ENCODE assay signal across 19 cellular contexts in the genomic region with DNA sequence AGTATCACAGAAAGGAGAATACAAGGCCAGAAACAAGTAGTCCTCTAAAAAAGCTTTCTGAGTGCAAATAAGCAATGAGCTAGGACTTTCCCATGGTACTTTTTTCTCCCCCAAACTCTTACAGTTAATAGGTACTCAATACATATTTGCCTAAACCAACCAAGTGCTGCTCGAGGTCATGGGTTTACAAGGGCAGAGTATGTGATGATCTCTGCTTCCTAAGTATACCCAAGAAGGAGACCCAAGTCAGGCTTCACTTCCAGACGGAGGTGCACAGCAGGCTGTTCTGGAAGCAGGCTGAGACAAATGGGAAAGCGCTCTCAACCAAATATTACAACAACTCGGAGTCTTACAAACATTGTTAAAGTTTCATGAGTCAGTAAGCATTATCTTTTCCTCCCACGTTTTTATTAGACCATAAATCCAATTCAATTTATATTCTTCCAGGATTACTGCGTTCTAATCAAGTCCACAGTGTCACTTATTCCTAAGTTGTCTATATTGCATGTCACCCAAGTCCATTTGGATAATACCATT. TPM values are rescaled to one million over a fixed set of nuclear protein-coding genes. Genes with fewer than 3 reads are reported as not detected.
DNase-seq lines count a peak whose midpoint lies in the region; ATAC-seq and TF ChIP-seq lines count a peak whose summit lies in the region.
"Had no signal": no experiment of that assay in that cellular context is flagged by ENCODE, and none has a peak within 500 bp of the region (broad histone marks: within the 10 kb centered on the region; RNA-seq: fewer than 3 reads in every experiment).

No MANE protein-coding gene starts in this region.

- peaks cover 79% of the 10 kb centered on the region for H3K36me3 Mint-ChIP-seq in activated CD4-positive, alpha-beta T cell treated with anti-CD3 and anti-CD28 coated beads, Interleukin-2, amount 10 ng/mL, durations not matched to agents 24 days and 14 days (ENCODE audit: low read depth)
- H3K36me3 Mint-ChIP-seq in GM23338 (ENCODE audit: low read depth) = no peaks in the 10 kb centered on the region
- H3K36me3 Mint-ChIP-seq in activated T-helper 1 cell treated with anti-CD3 and anti-CD28 coated beads, Interleukin-12 subunit alpha, Interleukin-12 subunit beta, Interleukin-2, Interleukin-4 antibody, amounts not matched to agents 30 ng/mL and 10 ng/mL and 1 ng/mL, durations not matched to agents 14 hours and 24 hours and 36 hours (ENCODE audit: low read depth) = peaks cover 67% of the 10 kb centered on the region
- H3K36me3 Mint-ChIP-seq in mesothelial cell of epicardium = no peaks in the 10 kb centered on the region
- peaks cover 18% of the 10 kb centered on the region for H3K36me3 Mint-ChIP-seq in type B pancreatic cell

- no peaks in the 10 kb centered on the region for H3K36me3 ChIP-seq in GM23338 (ENCODE audit: insufficient read depth)
- H3K36me3 ChIP-seq: cardiac muscle cell, esophagus muscularis mucosa had no signal

- TF ChIP-seq CTCF in GM23338 (conservative IDR thresholded peaks at IDR 0.05; ENCODE audit: low read depth in 2 of 2) (no peak), mesothelial cell of epicardium (IDR thresholded peaks at IDR 0.05; ENCODE audit: unreplicated experiment) (no peak), type B pancreatic cell (conservative IDR thresholded peaks at IDR 0.05) (no peak)

- H3K4me2 ChIP-seq in GM23338 = no peak overlapping the region
- H3K4me2 ChIP-seq: BLaER1 had no signal

- peaks cover 6% of the 10 kb centered on the region for H4K20me1 ChIP-seq in GM23338 (replicated peaks; ENCODE audit: insufficient read depth)

- peak overlapping the region; percentile 93 for H3K27ac Mint-ChIP-seq in activated CD4-positive, alpha-beta T cell treated with anti-CD3 and anti-CD28 coated beads, Interleukin-2, amount 10 ng/mL, durations not matched to agents 24 days and 14 days
- H3K27ac Mint-ChIP-seq in GM23338 (peak overlapping the region; percentile 25; the same call in 1 of the 2 replicates), mesothelial cell of epicardium (peak overlapping the region; percentile 68), type B pancreatic cell (no peak overlapping the region)
- peak overlapping the region; percentile 85 for H3K27ac Mint-ChIP-seq in activated T-helper 1 cell treated with anti-CD3 and anti-CD28 coated beads, Interleukin-12 subunit alpha, Interleukin-12 subunit beta, Interleukin-2, Interleukin-4 antibody, amounts not matched to agents 30 ng/mL and 10 ng/mL and 1 ng/mL, durations not matched to agents 14 hours and 24 hours and 36 hours

- no peaks in the 10 kb centered on the region for H3K27me3 Mint-ChIP-seq in activated CD4-positive, alpha-beta T cell treated with anti-CD3 and anti-CD28 coated beads, Interleukin-2, amount 10 ng/mL, durations not matched to agents 24 days and 14 days
- H3K27me3 Mint-ChIP-seq in GM23338 (ENCODE audit: insufficient read depth, low read depth, poor library complexity) (peaks cover 10% of the 10 kb centered on the region), mesothelial cell of epicardium (ENCODE audit: low read depth) (no peaks in the 10 kb centered on the region), type B pancreatic cell (no peaks in the 10 kb centered on the region)
- H3K27me3 Mint-ChIP-seq in activated T-helper 1 cell treated with anti-CD3 and anti-CD28 coated beads, Interleukin-12 subunit alpha, Interleukin-12 subunit beta, Interleukin-2, Interleukin-4 antibody, amounts not matched to agents 30 ng/mL and 10 ng/mL and 1 ng/mL, durations not matched to agents 14 hours and 24 hours and 36 hours (ENCODE audit: insufficient read depth) = no peaks in the 10 kb centered on the region

- no peaks in the 10 kb centered on the region for H3K9me2 ChIP-seq in GM23338 (ENCODE audit: insufficient read depth)

- no peak overlapping the region for H2AFZ ChIP-seq in GM23338

- peaks cover 99% of the 10 kb centered on the region for H3K79me2 ChIP-seq in GM23338 (replicated peaks; ENCODE audit: insufficient read depth)

- no peaks in the 10 kb centered on the region for H3K27me3 ChIP-seq in GM23338 (ENCODE audit: insufficient read depth)
- H3K27me3 ChIP-seq: BLaER1, cardiac muscle cell, esophagus muscularis mucosa had no signal

- intact Hi-C loops in activated CD4-positive, alpha-beta T cell treated with anti-CD3 and anti-CD28 coated beads, Interleukin-2, amount 10 ng/mL, durations not matched to agents 24 days and 14 days (cut with micrococcal nuclease) = no loop called here
- intact Hi-C loops in activated T-helper 1 cell treated with anti-CD3 and anti-CD28 coated beads, Interleukin-12 subunit alpha, Interleukin-12 subunit beta, Interleukin-2, Interleukin-4 antibody, amounts not matched to agents 30 ng/mL and 10 ng/mL and 1 ng/mL, durations not matched to agents 14 hours and 24 hours and 36 hours (cut with micrococcal nuclease) = loop anchor here (1.0 kb wide), 2 partner anchors 19 to 27 kb away; no protein-coding TSS in a partner anchor

- H3K4me3 Mint-ChIP-seq in activated CD4-positive, alpha-beta T cell treated with anti-CD3 and anti-CD28 coated beads, Interleukin-2, amount 10 ng/mL, durations not matched to agents 24 days and 14 days = peak overlapping the region; percentile 73
- H3K4me3 Mint-ChIP-seq in GM23338 (no peak overlapping the region), mesothelial cell of epicardium (no peak overlapping the region), type B pancreatic cell (no peak overlapping the region)
- H3K4me3 Mint-ChIP-seq in activated T-helper 1 cell treated with anti-CD3 and anti-CD28 coated beads, Interleukin-12 subunit alpha, Interleukin-12 subunit beta, Interleukin-2, Interleukin-4 antibody, amounts not matched to agents 30 ng/mL and 10 ng/mL and 1 ng/mL, durations not matched to agents 14 hours and 24 hours and 36 hours = peak overlapping the region; percentile 45

- no peak for ATAC-seq in GM23338
- no peak for ATAC-seq in GM21526 (IDR thresholded peaks at IDR 0.05; ENCODE audit: low FRiP score, unreplicated experiment)
- ATAC-seq: left colon had no signal

- no peaks in the 10 kb centered on the region for H3F3A ChIP-seq in GM23338 (replicated peaks; ENCODE audit: low read depth)

- no peak for DNase-seq in activated CD4-positive, alpha-beta T cell treated with anti-CD3 and anti-CD28 coated beads, Interleukin-2, amount 10 ng/mL, durations not matched to agents 24 days and 14 days
- no peak for DNase-seq in activated CD4-positive, alpha-beta T cell treated with anti-CD3 and anti-CD28 coated beads, Interleukin-2, amount 50 U/mL, for 48 hours
- DNase-seq in GM23338 (ENCODE audit: low spot score) = no peak
- no peak for DNase-seq in activated T-helper 1 cell treated with anti-CD3 and anti-CD28 coated beads, Interleukin-12 subunit alpha, Interleukin-12 subunit beta, Interleukin-2, Interleukin-4 antibody, amounts not matched to agents 30 ng/mL and 10 ng/mL and 1 ng/mL, durations not matched to agents 14 hours and 24 hours and 36 hours (ENCODE audit: low spot score)
- no peak for DNase-seq in mesothelial cell of epicardium (ENCODE audit: low spot score in 2 of 2, unreplicated experiment in 2 of 2)
- DNase-seq in type B pancreatic cell (ENCODE audit: extremely low spot score, unreplicated experiment) = no peak
- no peak for DNase-seq in cortex of kidney (lab: John Stamatoyannopoulos, UW)
- DNase-seq: left colon, midbrain, NCI-H1048, NCI-H2029 treated with DMSO at 0.1 percent for 48 hours, NCI-H524, retina, SHP77 treated with DMSO at 0.1 percent for 48 hours, T-helper 1 cell had no signal

- no peaks in the 10 kb centered on the region for H3K9me3 Mint-ChIP-seq in activated CD4-positive, alpha-beta T cell treated with anti-CD3 and anti-CD28 coated beads, Interleukin-2, amount 10 ng/mL, durations not matched to agents 24 days and 14 days
- H3K9me3 Mint-ChIP-seq in GM23338 (no peaks in the 10 kb centered on the region), mesothelial cell of epicardium (no peaks in the 10 kb centered on the region), type B pancreatic cell (no peaks in the 10 kb centered on the region)
- H3K9me3 Mint-ChIP-seq in activated T-helper 1 cell treated with anti-CD3 and anti-CD28 coated beads, Interleukin-12 subunit alpha, Interleukin-12 subunit beta, Interleukin-2, Interleukin-4 antibody, amounts not matched to agents 30 ng/mL and 10 ng/mL and 1 ng/mL, durations not matched to agents 14 hours and 24 hours and 36 hours = no peaks in the 10 kb centered on the region

- H3K4me1 ChIP-seq in GM23338 (ENCODE audit: insufficient read depth) = peaks cover 73% of the 10 kb centered on the region

- no peak overlapping the region for H3K27ac ChIP-seq in GM23338 (ENCODE audit: low read depth)
- H3K27ac ChIP-seq: BLaER1, cardiac muscle cell, esophagus muscularis mucosa had no signal

- H3K4me1 Mint-ChIP-seq in activated CD4-positive, alpha-beta T cell treated with anti-CD3 and anti-CD28 coated beads, Interleukin-2, amount 10 ng/mL, durations not matched to agents 24 days and 14 days = peaks cover 89% of the 10 kb centered on the region
- H3K4me1 Mint-ChIP-seq in GM23338 (peaks cover 84% of the 10 kb centered on the region), mesothelial cell of epicardium (peaks cover 13% of the 10 kb centered on the region), type B pancreatic cell (ENCODE audit: unreplicated experiment) (peaks cover 41% of the 10 kb centered on the region)
- peaks cover 97% of the 10 kb centered on the region for H3K4me1 Mint-ChIP-seq in activated T-helper 1 cell treated with anti-CD3 and anti-CD28 coated beads, Interleukin-12 subunit alpha, Interleukin-12 subunit beta, Interleukin-2, Interleukin-4 antibody, amounts not matched to agents 30 ng/mL and 10 ng/mL and 1 ng/mL, durations not matched to agents 14 hours and 24 hours and 36 hours (ENCODE audit: low read depth)

- no peak overlapping the region for H3K4me3 ChIP-seq in GM23338
- H3K4me3 ChIP-seq: BLaER1, cardiac muscle cell, esophagus muscularis mucosa had no signal

RNA-seq across cellular contexts. Expression of a gene that starts 8.1 kb away (rescaled TPM):
- total RNA-seq in activated CD4-positive, alpha-beta T cell treated with anti-CD3 and anti-CD28 coated beads, Interleukin-2, amount 10 ng/mL, durations not matched to agents 24 days and 14 days = 331 and 341 TPM in 2 replicates
- 70.8 and 143 TPM in 2 replicates for total RNA-seq in GM23338 (2014; rRNA removed; shearing (Covaris generic))
- 46.8 and 54.9 TPM in 2 replicates for polyA plus RNA-seq in GM23338 (2016; fragmentation: Nextera tagmentation; extraction: Ambion mirVana)
- total RNA-seq in activated T-helper 1 cell treated with anti-CD3 and anti-CD28 coated beads, Interleukin-12 subunit alpha, Interleukin-12 subunit beta, Interleukin-2, Interleukin-4 antibody, amounts not matched to agents 30 ng/mL and 10 ng/mL and 1 ng/mL, durations not matched to agents 14 hours and 24 hours and 36 hours = 347 and 355 TPM in 2 replicates
- total RNA-seq in mesothelial cell of epicardium = 104 to 123 TPM (median 115 TPM) in 3 replicates
- total RNA-seq in type B pancreatic cell (ENCODE audit: low replicate concordance) = 131 and 283 TPM in 2 replicates

Comparison
In these comparisons a context has a peak if more than half of its experiments do, and no peak if none do; other contexts are left out.
1. H3K4me3 Mint-ChIP-seq: peak in activated CD4-positive, alpha-beta T cell treated with anti-CD3 and anti-CD28 coated beads, Interleukin-2, amount 10 ng/mL, durations not matched to agents 24 days and 14 days (single experiment) and activated T-helper 1 cell treated with anti-CD3 and anti-CD28 coated beads, Interleukin-12 subunit alpha, Interleukin-12 subunit beta, Interleukin-2, Interleukin-4 antibody, amounts not matched to agents 30 ng/mL and 10 ng/mL and 1 ng/mL, durations not matched to agents 14 hours and 24 hours and 36 hours (single experiment); none in GM23338 (single experiment), mesothelial cell of epicardium (single experiment) and type B pancreatic cell (single experiment).